Comparison of ENCODE assay signal across 1 cellular context in genomic region chr12:52879394-52880351, GRCh38.
A peak's percentile ranks its signal among the peaks of the same experiment; 100 is the strongest.
TF ChIP-seq lines count a peak whose summit lies in the region.

No MANE protein-coding gene starts in this region.

TF ChIP-seq in K562, 482 proteins besides CTCF, POLR2A, EP300 and RAD21 (continued from another document and continues in another):
- TF ChIP-seq, protein P1, sequence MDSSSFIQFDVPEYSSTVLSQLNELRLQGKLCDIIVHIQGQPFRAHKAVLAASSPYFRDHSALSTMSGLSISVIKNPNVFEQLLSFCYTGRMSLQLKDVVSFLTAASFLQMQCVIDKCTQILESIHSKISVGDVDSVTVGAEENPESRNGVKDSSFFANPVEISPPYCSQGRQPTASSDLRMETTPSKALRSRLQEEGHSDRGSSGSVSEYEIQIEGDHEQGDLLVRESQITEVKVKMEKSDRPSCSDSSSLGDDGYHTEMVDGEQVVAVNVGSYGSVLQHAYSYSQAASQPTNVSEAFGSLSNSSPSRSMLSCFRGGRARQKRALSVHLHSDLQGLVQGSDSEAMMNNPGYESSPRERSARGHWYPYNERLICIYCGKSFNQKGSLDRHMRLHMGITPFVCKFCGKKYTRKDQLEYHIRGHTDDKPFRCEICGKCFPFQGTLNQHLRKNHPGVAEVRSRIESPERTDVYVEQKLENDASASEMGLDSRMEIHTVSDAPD (CRISPR knock-in tag; IDR thresholded peaks at IDR 0.05): no peak
- TF ChIP-seq MTA3 (IDR thresholded peaks at IDR 0.05; ENCODE audit: borderline replicate concordance) (peak; percentile 61), ZNF347 (CRISPR knock-in tag; IDR thresholded peaks at IDR 0.05; ENCODE audit: low read depth) (no peak), FOXP4 (CRISPR knock-in tag; IDR thresholded peaks at IDR 0.05; ENCODE audit: borderline replicate concordance) (no peak), KDM2B (CRISPR knock-in tag; IDR thresholded peaks at IDR 0.05) (no peak), TCFL5 (CRISPR knock-in tag; conservative IDR thresholded peaks at IDR 0.05) (no peak), TRIM28 (IDR thresholded peaks at IDR 0.05) (0 out of 2 replicates have a peak, but pooled peaks have one; percentile 17), MYC (IDR thresholded peaks at IDR 0.05; ENCODE audit: low read depth, low read length) (peak; percentile 87), MYC (CRISPR knock-in tag; IDR thresholded peaks at IDR 0.05; ENCODE audit: borderline replicate concordance, low read depth) (peak; percentile 65; the same call in 1 of the 2 replicates), CEBPZ (IDR thresholded peaks at IDR 0.05; ENCODE audit: borderline replicate concordance, low read depth, low read length) (no peak), STAG1 (CRISPR knock-in tag; IDR thresholded peaks at IDR 0.05; ENCODE audit: borderline replicate concordance) (peak; percentile 96), SLC30A9 (CRISPR knock-in tag; IDR thresholded peaks at IDR 0.05) (no peak), SREBF2 (CRISPR knock-in tag; IDR thresholded peaks at IDR 0.05) (no peak), ARHGAP35 (IDR thresholded peaks at IDR 0.05; ENCODE audit: partially characterized antibody) (no peak), BRF2 (IDR thresholded peaks at IDR 0.05; ENCODE audit: borderline replicate concordance, insufficient read depth, insufficient read length) (no peak), ZNF77 (CRISPR knock-in tag; IDR thresholded peaks at IDR 0.05) (no peak), TCF3 (CRISPR knock-in tag; IDR thresholded peaks at IDR 0.05) (no peak), POLR2G (IDR thresholded peaks at IDR 0.05; ENCODE audit: low read depth, low read length) (peak; percentile 80), MITF (IDR thresholded peaks at IDR 0.05) (no peak), HNRNPUL1 (IDR thresholded peaks at IDR 0.05; ENCODE audit: low read length) (no peak), MYNN (IDR thresholded peaks at IDR 0.05) (no peak), MYNN (CRISPR knock-in tag; IDR thresholded peaks at IDR 0.05) (no peak), ZNF507 (tag; conservative IDR thresholded peaks at IDR 0.05) (no peak)
- TF ChIP-seq, protein P2, sequence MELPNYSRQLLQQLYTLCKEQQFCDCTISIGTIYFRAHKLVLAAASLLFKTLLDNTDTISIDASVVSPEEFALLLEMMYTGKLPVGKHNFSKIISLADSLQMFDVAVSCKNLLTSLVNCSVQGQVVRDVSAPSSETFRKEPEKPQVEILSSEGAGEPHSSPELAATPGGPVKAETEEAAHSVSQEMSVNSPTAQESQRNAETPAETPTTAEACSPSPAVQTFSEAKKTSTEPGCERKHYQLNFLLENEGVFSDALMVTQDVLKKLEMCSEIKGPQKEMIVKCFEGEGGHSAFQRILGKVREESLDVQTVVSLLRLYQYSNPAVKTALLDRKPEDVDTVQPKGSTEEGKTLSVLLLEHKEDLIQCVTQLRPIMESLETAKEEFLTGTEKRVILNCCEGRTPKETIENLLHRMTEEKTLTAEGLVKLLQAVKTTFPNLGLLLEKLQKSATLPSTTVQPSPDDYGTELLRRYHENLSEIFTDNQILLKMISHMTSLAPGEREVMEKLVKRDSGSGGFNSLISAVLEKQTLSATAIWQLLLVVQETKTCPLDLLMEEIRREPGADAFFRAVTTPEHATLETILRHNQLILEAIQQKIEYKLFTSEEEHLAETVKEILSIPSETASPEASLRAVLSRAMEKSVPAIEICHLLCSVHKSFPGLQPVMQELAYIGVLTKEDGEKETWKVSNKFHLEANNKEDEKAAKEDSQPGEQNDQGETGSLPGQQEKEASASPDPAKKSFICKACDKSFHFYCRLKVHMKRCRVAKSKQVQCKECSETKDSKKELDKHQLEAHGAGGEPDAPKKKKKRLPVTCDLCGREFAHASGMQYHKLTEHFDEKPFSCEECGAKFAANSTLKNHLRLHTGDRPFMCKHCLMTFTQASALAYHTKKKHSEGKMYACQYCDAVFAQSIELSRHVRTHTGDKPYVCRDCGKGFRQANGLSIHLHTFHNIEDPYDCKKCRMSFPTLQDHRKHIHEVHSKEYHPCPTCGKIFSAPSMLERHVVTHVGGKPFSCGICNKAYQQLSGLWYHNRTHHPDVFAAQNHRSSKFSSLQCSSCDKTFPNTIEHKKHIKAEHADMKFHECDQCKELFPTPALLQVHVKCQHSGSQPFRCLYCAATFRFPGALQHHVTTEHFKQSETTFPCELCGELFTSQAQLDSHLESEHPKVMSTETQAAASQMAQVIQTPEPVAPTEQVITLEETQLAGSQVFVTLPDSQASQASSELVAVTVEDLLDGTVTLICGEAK (IDR thresholded peaks at IDR 0.05): no peak
- TF ChIP-seq, protein P2 (CRISPR knock-in tag; IDR thresholded peaks at IDR 0.05): no peak
- TF ChIP-seq, protein P3, sequence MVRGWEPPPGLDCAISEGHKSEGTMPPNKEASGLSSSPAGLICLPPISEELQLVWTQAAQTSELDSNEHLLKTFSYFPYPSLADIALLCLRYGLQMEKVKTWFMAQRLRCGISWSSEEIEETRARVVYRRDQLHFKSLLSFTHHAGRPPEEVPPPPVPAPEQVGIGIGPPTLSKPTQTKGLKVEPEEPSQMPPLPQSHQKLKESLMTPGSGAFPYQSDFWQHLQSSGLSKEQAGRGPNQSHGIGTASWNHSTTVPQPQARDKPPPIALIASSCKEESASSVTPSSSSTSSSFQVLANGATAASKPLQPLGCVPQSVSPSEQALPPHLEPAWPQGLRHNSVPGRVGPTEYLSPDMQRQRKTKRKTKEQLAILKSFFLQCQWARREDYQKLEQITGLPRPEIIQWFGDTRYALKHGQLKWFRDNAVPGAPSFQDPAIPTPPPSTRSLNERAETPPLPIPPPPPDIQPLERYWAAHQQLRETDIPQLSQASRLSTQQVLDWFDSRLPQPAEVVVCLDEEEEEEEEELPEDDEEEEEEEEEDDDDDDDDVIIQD (CRISPR knock-in tag; IDR thresholded peaks at IDR 0.05): peak; percentile 85; the same call in 1 of the 2 replicates
- TF ChIP-seq, protein P4, sequence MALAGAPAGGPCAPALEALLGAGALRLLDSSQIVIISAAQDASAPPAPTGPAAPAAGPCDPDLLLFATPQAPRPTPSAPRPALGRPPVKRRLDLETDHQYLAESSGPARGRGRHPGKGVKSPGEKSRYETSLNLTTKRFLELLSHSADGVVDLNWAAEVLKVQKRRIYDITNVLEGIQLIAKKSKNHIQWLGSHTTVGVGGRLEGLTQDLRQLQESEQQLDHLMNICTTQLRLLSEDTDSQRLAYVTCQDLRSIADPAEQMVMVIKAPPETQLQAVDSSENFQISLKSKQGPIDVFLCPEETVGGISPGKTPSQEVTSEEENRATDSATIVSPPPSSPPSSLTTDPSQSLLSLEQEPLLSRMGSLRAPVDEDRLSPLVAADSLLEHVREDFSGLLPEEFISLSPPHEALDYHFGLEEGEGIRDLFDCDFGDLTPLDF (CRISPR knock-in tag; IDR thresholded peaks at IDR 0.05): no peak
- TF ChIP-seq, protein P5, sequence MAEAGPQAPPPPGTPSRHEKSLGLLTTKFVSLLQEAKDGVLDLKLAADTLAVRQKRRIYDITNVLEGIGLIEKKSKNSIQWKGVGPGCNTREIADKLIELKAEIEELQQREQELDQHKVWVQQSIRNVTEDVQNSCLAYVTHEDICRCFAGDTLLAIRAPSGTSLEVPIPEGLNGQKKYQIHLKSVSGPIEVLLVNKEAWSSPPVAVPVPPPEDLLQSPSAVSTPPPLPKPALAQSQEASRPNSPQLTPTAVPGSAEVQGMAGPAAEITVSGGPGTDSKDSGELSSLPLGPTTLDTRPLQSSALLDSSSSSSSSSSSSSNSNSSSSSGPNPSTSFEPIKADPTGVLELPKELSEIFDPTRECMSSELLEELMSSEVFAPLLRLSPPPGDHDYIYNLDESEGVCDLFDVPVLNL (CRISPR knock-in tag; IDR thresholded peaks at IDR 0.05; ENCODE audit: low read depth): no peak
- TF ChIP-seq, protein P6, sequence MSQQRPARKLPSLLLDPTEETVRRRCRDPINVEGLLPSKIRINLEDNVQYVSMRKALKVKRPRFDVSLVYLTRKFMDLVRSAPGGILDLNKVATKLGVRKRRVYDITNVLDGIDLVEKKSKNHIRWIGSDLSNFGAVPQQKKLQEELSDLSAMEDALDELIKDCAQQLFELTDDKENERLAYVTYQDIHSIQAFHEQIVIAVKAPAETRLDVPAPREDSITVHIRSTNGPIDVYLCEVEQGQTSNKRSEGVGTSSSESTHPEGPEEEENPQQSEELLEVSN (IDR thresholded peaks at IDR 0.05; ENCODE audit: borderline replicate concordance in 1 of 2, extremely low read depth in 1 of 2, insufficient read depth in 1 of 2, insufficient read length in 1 of 2, low read depth in 1 of 2, low read length in 1 of 2, poor library complexity in 1 of 2, severe bottlenecking in 1 of 2): peak; percentile 69 to 84
